Comparison of ENCODE assay signal across 9 cellular contexts in the genomic region with DNA sequence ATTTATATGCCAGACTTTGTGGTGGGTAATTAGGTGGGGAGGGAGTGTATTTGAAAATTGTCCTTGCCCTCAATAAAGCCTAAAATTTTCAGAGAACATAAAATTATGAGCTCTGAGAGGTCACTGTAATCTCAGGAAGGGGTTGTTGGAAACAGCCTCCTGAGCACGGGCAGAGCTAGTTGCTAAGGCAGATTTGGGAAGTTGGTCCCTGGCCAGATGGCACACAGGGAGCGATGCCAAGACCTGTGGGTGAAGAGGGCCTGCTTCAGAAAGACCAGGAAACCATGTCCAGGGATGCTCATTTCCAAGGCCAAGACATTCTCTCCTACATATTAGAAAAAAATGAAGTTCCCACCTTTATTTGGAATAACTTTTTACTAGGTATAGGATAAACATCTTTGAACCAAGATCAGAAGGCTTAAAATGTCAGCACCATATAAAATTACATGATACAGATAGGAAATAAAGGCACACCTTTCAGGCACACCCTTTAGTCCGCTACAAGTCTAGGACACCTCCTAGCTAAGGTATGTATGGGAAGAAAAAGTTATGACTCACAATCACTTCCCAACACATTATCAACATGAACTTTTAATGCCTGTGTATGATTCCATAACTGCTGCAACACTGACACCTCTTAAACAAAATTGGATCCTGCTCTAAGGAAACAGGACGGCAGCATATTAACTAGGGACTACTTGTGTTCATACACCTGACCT. TPM values are rescaled to one million over a fixed set of nuclear protein-coding genes. Genes with fewer than 3 reads are reported as not detected.
DNase-seq lines count a peak whose midpoint lies in the region; ATAC-seq lines count a peak whose summit lies in the region.
"Had no signal": no experiment of that assay in that cellular context is flagged by ENCODE, and none has a peak within 500 bp of the region (broad histone marks: within the 10 kb centered on the region; RNA-seq: fewer than 3 reads in every experiment).

No MANE protein-coding gene starts in this region.

- no peak overlapping the region for H4K8ac ChIP-seq in mesenchymal stem cell (ENCODE audit: low read length)

- peak overlapping the region; percentile 94 for H3K9ac ChIP-seq in mesenchymal stem cell (ENCODE audit: low read length)

- no peak overlapping the region for H2AFZ ChIP-seq in mesenchymal stem cell (ENCODE audit: low read depth, low read length)

- no peak overlapping the region for H2BK15ac ChIP-seq in mesenchymal stem cell (ENCODE audit: low read depth, poor library complexity, severe bottlenecking)

- ATAC-seq in Right ventricle myocardium inferior: no peak
- no peak for ATAC-seq in HG03175 (IDR thresholded peaks at IDR 0.05; ENCODE audit: unreplicated experiment)

- intact Hi-C loops in cardiac septum (cut with DNase I): loop anchor here (5.0 to 10.0 kb wide), 3 partner anchors 57 to 375 kb away; no protein-coding TSS in a partner anchor
- intact Hi-C loops in Right ventricle myocardium inferior (cut with DNase I): loop anchor here (5.0 kb wide), 3 partner anchors 67 to 383 kb away; no protein-coding TSS in a partner anchor
- intact Hi-C loops in activated naive CD4-positive, alpha-beta T cell treated with anti-CD3 and anti-CD28 coated beads for 36 hours (cut with micrococcal nuclease): loop anchor here (5.0 to 10.0 kb wide), 6 partner anchors 247 to 1478 kb away; partner anchors contain the start of gene UBE2D3

- H3K4me2 ChIP-seq in mesenchymal stem cell (ENCODE audit: low read length, poor library complexity, severe bottlenecking): no peak overlapping the region

- H3K27ac ChIP-seq in mesenchymal stem cell (ENCODE audit: low read length, poor library complexity, severe bottlenecking): no peak overlapping the region

- H3K27ac Mint-ChIP-seq in activated naive CD4-positive, alpha-beta T cell treated with anti-CD3 and anti-CD28 coated beads for 36 hours: no peak overlapping the region
- H3K27ac Mint-ChIP-seq: activated naive CD4-positive, alpha-beta T cell treated with anti-CD3 and anti-CD28 coated beads, Interleukin-2, amount 50 U/mL, for 24 hours had no signal

- no peak overlapping the region for H3K4me3 Mint-ChIP-seq in activated naive CD4-positive, alpha-beta T cell treated with anti-CD3 and anti-CD28 coated beads for 36 hours

- H3K4me3 ChIP-seq in mesenchymal stem cell (ENCODE audit: insufficient read depth in 1 of 2, low read depth in 1 of 2, low read length in 2 of 2): peak overlapping the region in 1 of 2 experiments; percentile 98

- H3K36me3 ChIP-seq in mesenchymal stem cell (ENCODE audit: control insufficient read depth in 1 of 2, insufficient read depth in 2 of 2, low read depth in 1 of 2, low read length in 2 of 2): no peaks in the 10 kb centered on the region

- peak overlapping the region in 1 of 2 experiments; percentile 35 for H3K18ac ChIP-seq in mesenchymal stem cell (ENCODE audit: low read depth in 1 of 2, low read length in 2 of 2)

- H3K27me3 ChIP-seq in mesenchymal stem cell (ENCODE audit: control insufficient read depth in 1 of 2, insufficient read depth in 1 of 2, low read length in 2 of 2): no peaks in the 10 kb centered on the region

- no peak overlapping the region for H3K14ac ChIP-seq in mesenchymal stem cell (ENCODE audit: low read length in 2 of 2)

- no peak overlapping the region for H2BK5ac ChIP-seq in mesenchymal stem cell (ENCODE audit: low read depth, low read length, poor library complexity, severe bottlenecking)

- H3K9me3 ChIP-seq in mesenchymal stem cell (ENCODE audit: control insufficient read depth, low read length): no peaks in the 10 kb centered on the region

- H4K91ac ChIP-seq in mesenchymal stem cell (ENCODE audit: low read length): no peak overlapping the region

- WGBS in mesenchymal stem cell: 89% methylated on average over 4 of the region's 4 CpGs

- H3K27me3 Mint-ChIP-seq in activated naive CD4-positive, alpha-beta T cell treated with anti-CD3 and anti-CD28 coated beads for 36 hours (ENCODE audit: low read depth): peaks cover 38% of the 10 kb centered on the region

- peak overlapping the region; percentile 15 for H2AK5ac ChIP-seq in mesenchymal stem cell (ENCODE audit: low read length, severe bottlenecking)

- no peak overlapping the region for H3K23ac ChIP-seq in mesenchymal stem cell (ENCODE audit: low read length in 2 of 2)

- H3K79me1 ChIP-seq in mesenchymal stem cell (replicated peaks; ENCODE audit: low read length, poor library complexity, severe bottlenecking): peaks cover 2% of the 10 kb centered on the region

- peaks cover 17% of the 10 kb centered on the region for H3K4me1 Mint-ChIP-seq in activated naive CD4-positive, alpha-beta T cell treated with anti-CD3 and anti-CD28 coated beads for 36 hours (ENCODE audit: low read depth)

- no peaks in the 10 kb centered on the region for H3K9me3 Mint-ChIP-seq in activated naive CD4-positive, alpha-beta T cell treated with anti-CD3 and anti-CD28 coated beads for 36 hours
- H3K9me3 Mint-ChIP-seq: activated naive CD4-positive, alpha-beta T cell treated with anti-CD3 and anti-CD28 coated beads, Interleukin-2, amount 50 U/mL, for 24 hours had no signal

- H2BK120ac ChIP-seq in mesenchymal stem cell (ENCODE audit: low read depth, low read length): no peak overlapping the region

- DNase-seq in cardiac septum (ENCODE audit: low spot score) (peak; percentile 79), Right ventricle myocardium inferior (ENCODE audit: missing footprints) (no peak), astrocyte of the hippocampus (ENCODE audit: low read depth, low spot score) (peak; percentile 66), mesenchymal stem cell (no peak), epidermal melanocyte (ENCODE audit: insufficient read length, low spot score) (no peak)
- DNase-seq in effector CD4-positive, alpha-beta T cell: no peak
- DNase-seq in activated naive CD4-positive, alpha-beta T cell treated with anti-CD3 and anti-CD28 coated beads for 36 hours: no peak

- peaks cover 12% of the 10 kb centered on the region for H3K4me1 ChIP-seq in mesenchymal stem cell (ENCODE audit: control insufficient read depth, insufficient read depth, low read depth, low read length)

- CTCF ChIA-PET in activated naive CD4-positive, alpha-beta T cell treated with anti-CD3 and anti-CD28 coated beads for 36 hours (lab: Charles Lee): interaction anchor here (0.6 to 1.8 kb wide), 5 partner anchors 37 to 382 kb away, joined by 3 to 5 read pairs (median 4); no protein-coding TSS in a partner anchor

- H3K4ac ChIP-seq in mesenchymal stem cell (ENCODE audit: low read depth in 1 of 2, low read length in 2 of 2): peak overlapping the region in 1 of 2 experiments; percentile 63

- peak overlapping the region in 1 of 2 experiments; percentile 23 for H2BK12ac ChIP-seq in mesenchymal stem cell (ENCODE audit: low read length in 2 of 2)

- H3K36me3 Mint-ChIP-seq in activated naive CD4-positive, alpha-beta T cell treated with anti-CD3 and anti-CD28 coated beads for 36 hours (ENCODE audit: low read depth): no peaks in the 10 kb centered on the region
- H3K36me3 Mint-ChIP-seq: activated naive CD4-positive, alpha-beta T cell treated with anti-CD3 and anti-CD28 coated beads, Interleukin-2, amount 50 U/mL, for 24 hours had no signal

RNA-seq across cellular contexts. Expression of gene PPP3CA, which starts 2.2 kb away (rescaled TPM):
- 15.2 TPM for total RNA-seq in cardiac septum
- total RNA-seq in Right ventricle myocardium inferior: 23.3 TPM
- 51.4 TPM for polyA plus RNA-seq in mesenchymal stem cell (2013, experiment 1 of 2)
- polyA plus RNA-seq in mesenchymal stem cell (2013, experiment 2 of 2): 52.2 TPM
- 1 to 10 TPM; 2.4 to 3.4 TPM for total RNA-seq in activated naive CD4-positive, alpha-beta T cell treated with anti-CD3 and anti-CD28 coated beads for 36 hours

Comparison
In these comparisons a context has a peak if more than half of its experiments do, and no peak if none do; other contexts are left out.
1. DNase-seq: peak in cardiac septum (single experiment) and astrocyte of the hippocampus (single experiment); none in Right ventricle myocardium inferior (single experiment), mesenchymal stem cell (single experiment), effector CD4-positive, alpha-beta T cell (single experiment), activated naive CD4-positive, alpha-beta T cell treated with anti-CD3 and anti-CD28 coated beads for 36 hours (single experiment) and epidermal melanocyte (single experiment).